ENCODE assay signal across 19 cellular contexts in the genomic region with DNA sequence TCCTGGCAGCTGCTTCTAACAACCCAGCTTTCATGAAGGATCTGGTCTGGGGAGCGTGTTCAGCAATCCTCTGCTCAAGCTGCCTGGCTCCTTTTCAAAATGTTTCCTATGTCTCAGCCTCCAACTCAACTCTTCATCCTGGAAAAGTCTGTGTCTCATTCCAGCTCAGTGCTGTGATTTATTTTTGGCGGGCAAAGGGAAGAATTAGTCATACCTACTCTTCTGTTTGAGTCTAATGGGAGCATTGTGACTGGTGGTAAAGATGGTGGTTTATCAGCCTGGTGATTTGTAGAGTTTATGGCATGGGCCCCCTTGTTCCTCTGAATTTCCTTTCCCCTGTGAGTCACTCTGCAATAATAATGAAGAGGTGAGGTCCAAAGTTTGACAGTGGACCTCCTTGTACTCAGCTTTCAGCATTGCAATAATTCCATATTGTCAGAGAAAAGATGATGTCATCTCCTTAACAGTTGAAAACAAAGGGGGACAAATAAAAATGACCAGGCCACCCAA.
DNase-seq lines count a peak whose midpoint lies in the region; ATAC-seq and TF ChIP-seq lines count a peak whose summit lies in the region.
"Had no signal": no experiment of that assay in that cellular context is flagged by ENCODE, and none has a peak within 500 bp of the region (broad histone marks: within the 10 kb centered on the region; RNA-seq: fewer than 3 reads in every experiment).

No MANE protein-coding gene starts in this region.

- POLR2A ChIA-PET in T-cell (lab: Charles Lee) = no interaction called here
- POLR2A ChIA-PET in activated CD4-positive, alpha-beta T cell treated with anti-CD3 and anti-CD28 coated beads for 36 hours (lab: Charles Lee) = no interaction called here

- H3K9me3 ChIP-seq in right atrium auricular region (no peaks in the 10 kb centered on the region), smooth muscle cell (replicated peaks; ENCODE audit: low read depth) (no peaks in the 10 kb centered on the region)
- H3K9me3 ChIP-seq: neutrophil had no signal

- H3K4me1 ChIP-seq in right atrium auricular region (no peaks in the 10 kb centered on the region), foreskin keratinocyte (no peaks in the 10 kb centered on the region), smooth muscle cell (ENCODE audit: low read depth) (no peaks in the 10 kb centered on the region)

- no peaks in the 10 kb centered on the region for H3F3A ChIP-seq in smooth muscle cell (ENCODE audit: low read depth)

- peaks cover 24 to 26% of the 10 kb centered on the region in 2 donors for H3K27me3 Mint-ChIP-seq in T-cell
- peaks cover 10% of the 10 kb centered on the region for H3K27me3 Mint-ChIP-seq in activated CD4-positive, alpha-beta T cell treated with anti-CD3 and anti-CD28 coated beads for 36 hours
- H3K27me3 Mint-ChIP-seq: type B pancreatic cell had no signal

- no peak overlapping the region for H2AFZ ChIP-seq in smooth muscle cell (ENCODE audit: low read depth)

- CTCF ChIA-PET in T-cell (lab: Charles Lee) = no interaction called here
- CTCF ChIA-PET in activated CD4-positive, alpha-beta T cell treated with anti-CD3 and anti-CD28 coated beads for 36 hours (lab: Charles Lee) = no interaction called here

- H3K9me3 Mint-ChIP-seq in T-cell = no peaks in the 10 kb centered on the region
- H3K9me3 Mint-ChIP-seq in activated CD4-positive, alpha-beta T cell treated with anti-CD3 and anti-CD28 coated beads for 36 hours (ENCODE audit: low read depth) = no peaks in the 10 kb centered on the region
- H3K9me3 Mint-ChIP-seq: type B pancreatic cell had no signal

- H3K27ac Mint-ChIP-seq in T-cell = no peak overlapping the region
- H3K27ac Mint-ChIP-seq in activated CD4-positive, alpha-beta T cell treated with anti-CD3 and anti-CD28 coated beads for 36 hours = no peak overlapping the region
- H3K27ac Mint-ChIP-seq: type B pancreatic cell had no signal

- no peaks in the 10 kb centered on the region for H4K20me1 ChIP-seq in smooth muscle cell (ENCODE audit: low read depth)

- H3K36me3 ChIP-seq in right atrium auricular region (no peaks in the 10 kb centered on the region), smooth muscle cell (ENCODE audit: low read depth) (no peaks in the 10 kb centered on the region)
- H3K36me3 ChIP-seq: neutrophil had no signal

- H3K27me3 ChIP-seq in right atrium auricular region (no peaks in the 10 kb centered on the region), foreskin keratinocyte (peaks cover 4% of the 10 kb centered on the region), smooth muscle cell (ENCODE audit: low read depth) (no peaks in the 10 kb centered on the region)

- H3K4me3 Mint-ChIP-seq in T-cell = no peak overlapping the region
- H3K4me3 Mint-ChIP-seq in activated CD4-positive, alpha-beta T cell treated with anti-CD3 and anti-CD28 coated beads for 36 hours = no peak overlapping the region
- H3K4me3 Mint-ChIP-seq: type B pancreatic cell had no signal

- WGBS in smooth muscle cell (ENCODE audit: low lambda C conversion rate) = 8% methylated on average over 2 of the region's 2 CpGs

- intact Hi-C loops in Right ventricle myocardium inferior (cut with DNase I) = no loop called here
- intact Hi-C loops in activated CD4-positive, alpha-beta T cell treated with anti-CD3 and anti-CD28 coated beads for 36 hours (cut with DNase I, micrococcal nuclease) = no loop called here

- no peak overlapping the region for H3K4me3 ChIP-seq in right atrium auricular region
- no peak overlapping the region for H3K4me3 ChIP-seq in smooth muscle cell
- H3K4me3 ChIP-seq: SK-N-MC had no signal

- DNase-seq in Right ventricle myocardium inferior (ENCODE audit: missing footprints) (no peak), right atrium auricular region (ENCODE audit: low spot score) (no peak), SW480 (ENCODE audit: low spot score) (peak; percentile 48), foreskin keratinocyte (peak in 1 of 2 donors; percentile 32), smooth muscle cell (lab: John Stamatoyannopoulos, UW; ENCODE audit: unreplicated experiment) (no peak), T-cell (no peak), NCI-H446 (lab: John Stamatoyannopoulos, UW) (no peak)
- DNase-seq in activated CD4-positive, alpha-beta T cell treated with anti-CD3 and anti-CD28 coated beads for 36 hours = no peak
- DNase-seq: 8988T; activated T-cell treated with anti-CD3 and anti-CD28 coated beads, Interleukin-2, amount 50 U/mL, for 1 hour; dermis blood vessel endothelial cell; NCI-H2029 treated with DMSO at 0.1 percent for 48 hours; NCI-H774; stimulated activated CD4-positive, alpha-beta T cell treated with anti-CD3 and anti-CD28 coated beads, Interleukin-12 subunit alpha, Interleukin-12 subunit beta, amount 100 ng/mL, for 4 hours had no signal

- ATAC-seq in Right ventricle myocardium inferior (peak; percentile 62), foreskin keratinocyte (peak; percentile 88), T-cell (replicated peaks in 1 of 4) (no peak)
- no peak for ATAC-seq in activated CD4-positive, alpha-beta T cell treated with anti-CD3 and anti-CD28 coated beads for 36 hours
- ATAC-seq: left lobe of liver had no signal

- H3K27ac ChIP-seq in right atrium auricular region (no peak overlapping the region), foreskin keratinocyte (no peak overlapping the region), smooth muscle cell (ENCODE audit: low read depth) (no peak overlapping the region)
- H3K27ac ChIP-seq: HL-60, neutrophil, SK-N-MC had no signal

- peak overlapping the region; percentile 36 for H3K4me2 ChIP-seq in smooth muscle cell

- no peaks in the 10 kb centered on the region for H3K79me2 ChIP-seq in smooth muscle cell (ENCODE audit: low read depth)

- no peaks in the 10 kb centered on the region for H3K4me1 Mint-ChIP-seq in T-cell
- no peaks in the 10 kb centered on the region for H3K4me1 Mint-ChIP-seq in activated CD4-positive, alpha-beta T cell treated with anti-CD3 and anti-CD28 coated beads for 36 hours

- no peak for TF ChIP-seq CTCF in right atrium auricular region (IDR thresholded peaks at IDR 0.05)
- TF ChIP-seq CTCF in foreskin keratinocyte (conservative IDR thresholded peaks at IDR 0.05) = no peak
- TF ChIP-seq CTCF in smooth muscle cell (IDR thresholded peaks at IDR 0.05; ENCODE audit: borderline replicate concordance, insufficient read depth, poor library complexity, severe bottlenecking) = no peak

- no peak overlapping the region for H3K9ac ChIP-seq in smooth muscle cell (ENCODE audit: low read depth)

- H3K36me3 Mint-ChIP-seq in T-cell = no peaks in the 10 kb centered on the region
- H3K36me3 Mint-ChIP-seq in activated CD4-positive, alpha-beta T cell treated with anti-CD3 and anti-CD28 coated beads for 36 hours (ENCODE audit: low read depth) = no peaks in the 10 kb centered on the region
- H3K36me3 Mint-ChIP-seq: type B pancreatic cell had no signal

Comparison
In these comparisons a context has a peak if more than half of its experiments do, and no peak if none do; other contexts are left out.
1. ATAC-seq: peak in Right ventricle myocardium inferior (single experiment) and foreskin keratinocyte (single experiment); none in T-cell (0 of 4) and activated CD4-positive, alpha-beta T cell treated with anti-CD3 and anti-CD28 coated beads for 36 hours (single experiment).